8 cellular contexts compared by ENCODE assay signal in the genomic region with DNA sequence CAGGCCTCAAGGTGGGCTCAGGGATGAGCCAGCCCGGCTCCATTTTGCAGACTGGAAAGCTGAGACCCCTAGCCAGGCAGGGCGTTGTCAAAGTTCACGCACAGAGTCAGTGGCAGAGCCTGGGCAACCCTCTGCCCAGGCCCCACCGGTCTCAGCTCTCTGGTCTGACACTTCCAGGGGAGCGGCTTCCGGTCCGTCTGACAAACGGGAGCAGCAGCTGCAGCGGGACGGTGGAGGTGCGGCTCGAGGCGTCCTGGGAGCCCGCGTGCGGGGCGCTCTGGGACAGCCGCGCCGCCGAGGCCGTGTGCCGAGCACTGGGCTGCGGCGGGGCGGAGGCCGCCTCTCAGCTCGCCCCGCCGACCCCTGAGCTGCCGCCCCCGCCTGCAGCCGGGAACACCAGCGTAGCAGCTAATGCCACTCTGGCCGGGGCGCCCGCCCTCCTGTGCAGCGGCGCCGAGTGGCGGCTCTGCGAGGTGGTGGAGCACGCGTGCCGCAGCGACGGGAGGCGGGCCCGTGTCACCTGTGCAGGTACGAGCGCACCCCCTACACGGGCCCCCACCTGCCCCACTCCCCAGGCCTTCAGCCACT. TPM values are rescaled to one million over a fixed set of nuclear protein-coding genes. Genes with fewer than 3 reads are reported as not detected.
A peak's percentile ranks its signal among the peaks of the same experiment; 100 is the strongest.
DNase-seq lines count a peak whose midpoint lies in the region; ATAC-seq, FAIRE-seq and TF ChIP-seq lines count a peak whose summit lies in the region.

No MANE protein-coding gene starts in this region.

- intact Hi-C loops in Panc1 (cut with micrococcal nuclease; ENCODE audit: unreplicated experiment) (no loop called here), esophagus squamous epithelium (cut with DNase I) (no loop called here), pancreas (cut with DNase I) (no loop called here)

- H3K4me1 ChIP-seq in Panc1 (ENCODE audit: control insufficient read depth, insufficient read depth, low read length) (no peaks in the 10 kb centered on the region; the same call in 1 of the 2 replicates), esophagus squamous epithelium (peaks cover 11 to 33% (median 15%) of the 10 kb centered on the region in 3 donors), pancreas (peaks cover 0 to 5% (median 0%) of the 10 kb centered on the region in 3 donors)

- no peak for TF ChIP-seq POLR2A in esophagus squamous epithelium (IDR thresholded peaks at IDR 0.05)

- H3K4me3 ChIP-seq in Panc1 (ENCODE audit: low read depth in 2 of 2, low read length in 2 of 2) (peak overlapping the region in 1 of 2 experiments; percentile 27; a peak in 3 of 4 replicates), esophagus squamous epithelium (peak overlapping the region; percentile 33 to 66 (median 42)), pancreas (peak overlapping the region; percentile 9 to 50 (median 34))

- H3K36me3 ChIP-seq in Panc1 (ENCODE audit: control insufficient read depth, insufficient read depth, low read length): no peaks in the 10 kb centered on the region
- H3K36me3 ChIP-seq in esophagus squamous epithelium: no peaks in the 10 kb centered on the region
- H3K36me3 ChIP-seq in pancreas: no peaks in the 10 kb centered on the region

- POLR2A ChIA-PET in Panc1 (lab: Charles Lee): no interaction called here

- CTCF ChIA-PET in Panc1 (lab: Charles Lee): no interaction called here

- peak; percentile 5 for DNase-seq in EH (ENCODE audit: low read depth)
- no peak for DNase-seq in Panc1 (ENCODE audit: low read depth, low spot score)
- DNase-seq in esophagus squamous epithelium (lab: John Stamatoyannopoulos, UW): no peak
- DNase-seq in pancreas: peak; percentile 30 to 82 (median 45)
- no peak for DNase-seq in C1 segment of cervical spinal cord (lab: John Stamatoyannopoulos, UW)
- no peak for DNase-seq in GOT3 (lab: John Stamatoyannopoulos, UW)
- no peak for DNase-seq in activated CD4-positive, alpha-beta T cell treated with anti-CD3 and anti-CD28 coated beads for 48 hours

- H3K27me3 ChIP-seq in Panc1 (ENCODE audit: control insufficient read depth, insufficient read depth, low read length) (peaks cover 4% of the 10 kb centered on the region; the same call in 1 of the 2 replicates), esophagus squamous epithelium (peaks cover 0 to 32% (median 0%) of the 10 kb centered on the region in 4 donors), pancreas (no peaks in the 10 kb centered on the region)

- H3K9me3 ChIP-seq in Panc1 (ENCODE audit: control insufficient read depth, insufficient read depth, low read depth, low read length) (no peaks in the 10 kb centered on the region), esophagus squamous epithelium (no peaks in the 10 kb centered on the region), pancreas (no peaks in the 10 kb centered on the region)

- ATAC-seq in Panc1 (peak; percentile 73), pancreas (peak; percentile 72 to 82 (median 76)), HG03521 (IDR thresholded peaks at IDR 0.05; ENCODE audit: unreplicated experiment) (no peak)

- in situ Hi-C loops in Panc1 (cut with HindIII; ENCODE audit: low pct_unique_long_range_greater_than_20kb, low sequenced_read_pairs): no loop called here

- TF ChIP-seq CTCF in Panc1 (IDR thresholded peaks at IDR 0.05) (no peak), esophagus squamous epithelium (IDR thresholded peaks at IDR 0.05) (peak in 1 of 6 experiments; percentile 9), pancreas (IDR thresholded peaks at IDR 0.05) (no peak)

- WGBS in esophagus squamous epithelium, 2 donors: 28% methylated on average over 9 of the region's 52 CpGs; no CpG with 5 or more reads in 1 of the 2 donors
- 3 to 4% methylated on average over 37 to 52 of the region's 52 CpGs for WGBS in pancreas, 2 donors

- no TSS peak for BruUV-seq in Panc1 (replicated peaks; lab: Mats Ljungman, UMichigan)

- FAIRE-seq in pancreas (lab: Jason Lieb, UNC): no peak

- H3K27ac ChIP-seq in Panc1 (ENCODE audit: low read length) (no peak overlapping the region), esophagus squamous epithelium (no peak overlapping the region), pancreas (no peak overlapping the region)

RNA-seq across cellular contexts. Expression of a gene that starts 36.0 kb away (rescaled TPM):
- total RNA-seq in Panc1 (2021; ENCODE audit: unreplicated experiment) (1.1 TPM), esophagus squamous epithelium (1 to 10 TPM in 3 of 4 donors, under 1 TPM in 1; 0.79 to 4.4 (median 1.4) TPM), pancreas (1 to 10 TPM in 4 of 6 donors, under 1 TPM in 2; 0.23 to 2.3 (median 1.2) TPM)
- polyA plus RNA-seq in Panc1 (2012; ENCODE audit: insufficient read length): 0.78 TPM
- under 1 TPM; 0.65 to 0.96 TPM for polyA plus RNA-seq in pancreas

RNA-seq across cellular contexts. Expression of a gene that starts 55.5 kb away (rescaled TPM):
- total RNA-seq in Panc1 (2021; ENCODE audit: unreplicated experiment) (8.7 TPM), esophagus squamous epithelium (10 to 100 TPM in 2 of 4 donors, 1 to 10 TPM in 2; 4.0 to 11.5 (median 7.9) TPM), pancreas (10 to 100 TPM in 2 of 6 donors, 1 to 10 TPM in 4; 2.0 to 25.3 (median 4.5) TPM)
- polyA plus RNA-seq in Panc1 (2012; ENCODE audit: insufficient read length): 6.4 TPM
- 1 to 10 TPM; 5.8 to 7.7 TPM for polyA plus RNA-seq in pancreas

Comparison
In these comparisons a context has a peak if more than half of its experiments do, and no peak if none do; other contexts are left out.
1. DNase-seq: peak in EH (single experiment) and pancreas (6 of 6); none in Panc1 (single experiment), esophagus squamous epithelium (single experiment), C1 segment of cervical spinal cord (0 of 14), GOT3 (single experiment) and activated CD4-positive, alpha-beta T cell treated with anti-CD3 and anti-CD28 coated beads for 48 hours (single experiment).